Comparison of ENCODE assay signal across 26 cellular contexts in the genomic region with DNA sequence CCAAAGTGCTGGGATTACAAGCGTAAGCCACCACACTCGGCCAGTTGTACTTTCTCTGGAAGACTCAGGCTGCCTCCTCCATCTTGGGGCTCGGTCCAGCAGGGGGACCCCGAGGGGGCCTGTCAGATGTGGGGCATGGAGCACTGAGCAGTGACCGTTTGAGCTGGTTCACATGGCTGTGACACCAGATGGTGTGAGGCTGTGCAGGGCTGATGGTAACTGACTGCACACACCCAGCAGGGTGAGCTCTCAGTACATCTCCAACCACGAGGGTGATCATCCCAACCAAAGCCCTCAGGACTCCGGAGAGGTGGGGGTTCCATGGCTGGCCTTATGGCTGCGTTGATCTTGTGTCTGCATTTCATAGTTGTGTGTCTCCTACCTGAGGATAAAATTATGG.
"Had no signal": no experiment of that assay in that cellular context is flagged by ENCODE, and none has a peak within 500 bp of the region (broad histone marks: within the 10 kb centered on the region; RNA-seq: fewer than 3 reads in every experiment).

No MANE protein-coding gene starts in this region.

- H3K9me3 ChIP-seq: ascending aorta, suprapubic skin, uterus had no signal

- H3K9me3 Mint-ChIP-seq: activated naive CD4-positive, alpha-beta T cell treated with anti-CD3 and anti-CD28 coated beads, Interleukin-2, amount 50 U/mL, for 72 hours; natural killer cell; stimulated activated effector memory CD8-positive, alpha-beta T cell treated with anti-CD3 and anti-CD28 coated beads, Interleukin-12 subunit alpha, Interleukin-12 subunit beta, amount 100 ng/mL, for 72 hours; T-helper 2 cell treated with Interferon-gamma antibody and Interleukin-4, amounts not matched to agents 5 μg/mL and 100 μg/mL, for 36 hours had no signal

- H3K4me1 ChIP-seq: ascending aorta, left ventricle myocardium inferior, uterus had no signal

- H3K27me3 ChIP-seq: ascending aorta, dorsolateral prefrontal cortex, hepatocyte, uterus had no signal

- H3K36me3 Mint-ChIP-seq: immature natural killer cell; natural killer cell; stimulated activated effector memory CD8-positive, alpha-beta T cell treated with anti-CD3 and anti-CD28 coated beads, Interleukin-12 subunit alpha, Interleukin-12 subunit beta, amount 100 ng/mL, for 72 hours; T-cell had no signal

- H3K4me1 Mint-ChIP-seq: immature natural killer cell; natural killer cell; stimulated activated effector memory CD8-positive, alpha-beta T cell treated with anti-CD3 and anti-CD28 coated beads, Interleukin-12 subunit alpha, Interleukin-12 subunit beta, amount 100 ng/mL, for 72 hours had no signal

- H3K4me3 Mint-ChIP-seq: activated T-cell treated with anti-CD3 and anti-CD28 coated beads, Interleukin-2, amount 50 U/mL, for 72 hours; immature natural killer cell; natural killer cell; stimulated activated effector memory CD8-positive, alpha-beta T cell treated with anti-CD3 and anti-CD28 coated beads, Interleukin-12 subunit alpha, Interleukin-12 subunit beta, amount 100 ng/mL, for 72 hours; stimulated activated naive CD8-positive, alpha-beta T cell treated with anti-CD3 and anti-CD28 coated beads, Interleukin-15, amount 100 ng/mL, for 72 hours; T-cell; T-helper 2 cell treated with Interferon-gamma antibody and Interleukin-4, amounts not matched to agents 5 μg/mL and 100 μg/mL, for 36 hours had no signal

- FAIRE-seq: frontal cortex, TTC549 had no signal

- H3K27ac ChIP-seq: ascending aorta, brain microvascular endothelial cell, esophagus muscularis mucosa, hepatocyte, left ventricle myocardium inferior, suprapubic skin, tibial nerve, uterus, WERI-Rb-1 had no signal

- H2AFZ ChIP-seq: hepatocyte had no signal

- H3K27ac Mint-ChIP-seq: activated naive CD4-positive, alpha-beta T cell treated with anti-CD3 and anti-CD28 coated beads, Interleukin-2, amount 50 U/mL, for 72 hours; activated T-cell treated with anti-CD3 and anti-CD28 coated beads, Interleukin-2, amount 50 U/mL, for 72 hours; immature natural killer cell; natural killer cell; progenitor cell of endocrine pancreas; stimulated activated effector memory CD8-positive, alpha-beta T cell treated with anti-CD3 and anti-CD28 coated beads, Interleukin-12 subunit alpha, Interleukin-12 subunit beta, amount 100 ng/mL, for 72 hours; stimulated activated naive CD8-positive, alpha-beta T cell treated with anti-CD3 and anti-CD28 coated beads, Interleukin-15, amount 100 ng/mL, for 72 hours; T-cell; T-helper 2 cell treated with Interferon-gamma antibody and Interleukin-4, amounts not matched to agents 5 μg/mL and 100 μg/mL, for 36 hours had no signal

- H3K4me2 ChIP-seq: hepatocyte had no signal

- DNase-seq: activated CD4-positive, alpha-beta T cell treated with anti-CD3 and anti-CD28 coated beads, Interleukin-2, amount 50 U/mL, for 48 hours; activated T-cell treated with anti-CD3 and anti-CD28 coated beads, Interleukin-2, amount 50 U/mL, for 72 hours; brain microvascular endothelial cell; glutamatergic neuron; immature natural killer cell; left ventricle myocardium inferior; mammary epithelial cell; natural killer cell; retina; stimulated activated CD4-positive, alpha-beta T cell treated with anti-CD3 and anti-CD28 coated beads, Interleukin-12 subunit alpha, Interleukin-12 subunit beta, amount 100 ng/mL, for 4 hours; stimulated activated naive CD8-positive, alpha-beta T cell treated with anti-CD3 and anti-CD28 coated beads, Interleukin-15, amount 100 ng/mL, for 72 hours; uterus; WERI-Rb-1 had no signal

- H3K4me3 ChIP-seq: ascending aorta, esophagus muscularis mucosa, hepatocyte, left ventricle myocardium inferior, suprapubic skin, tibial nerve, uterus had no signal

- ATAC-seq: activated naive CD4-positive, alpha-beta T cell treated with anti-CD3 and anti-CD28 coated beads, Interleukin-2, amount 50 U/mL, for 72 hours; activated T-cell treated with anti-CD3 and anti-CD28 coated beads, Interleukin-2, amount 50 U/mL, for 72 hours; natural killer cell; stimulated activated effector memory CD8-positive, alpha-beta T cell treated with anti-CD3 and anti-CD28 coated beads, Interleukin-12 subunit alpha, Interleukin-12 subunit beta, amount 100 ng/mL, for 72 hours; stimulated activated naive CD8-positive, alpha-beta T cell treated with anti-CD3 and anti-CD28 coated beads, Interleukin-15, amount 100 ng/mL, for 72 hours; T-cell had no signal

- H3K79me2 ChIP-seq: hepatocyte had no signal

- H3K36me3 ChIP-seq: ascending aorta, brain microvascular endothelial cell, esophagus muscularis mucosa, left ventricle myocardium inferior, suprapubic skin, tibial nerve, uterus, WERI-Rb-1 had no signal
